ENCODE assay signal across 8 cellular contexts in the genomic region with DNA sequence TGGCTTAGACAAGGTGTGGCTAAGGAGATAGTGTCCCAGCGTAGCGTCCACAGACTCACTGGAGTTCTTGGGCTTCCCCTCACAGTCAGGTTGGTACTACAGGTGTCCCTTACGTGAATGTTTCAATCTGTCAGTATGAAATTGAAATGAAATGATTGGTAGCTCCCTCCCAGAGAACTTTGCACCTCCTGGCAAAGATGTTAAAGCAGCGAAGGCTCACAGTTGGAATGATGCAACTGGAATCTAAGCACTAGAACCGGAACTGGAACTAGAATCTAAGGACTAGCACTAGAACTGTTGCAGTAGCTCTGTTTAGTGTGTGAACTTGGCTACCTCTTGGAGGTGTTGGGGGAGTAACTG. TPM values are rescaled to one million over a fixed set of nuclear protein-coding genes. Genes with fewer than 3 reads are reported as not detected.
DNase-seq lines count a peak whose midpoint lies in the region; ATAC-seq and TF ChIP-seq lines count a peak whose summit lies in the region.

No MANE protein-coding gene starts in this region.

- ATAC-seq in omental fat pad (ENCODE audit: low FRiP score) (no peak), HG02623 (IDR thresholded peaks at IDR 0.05; ENCODE audit: unreplicated experiment) (no peak), HG03342 (IDR thresholded peaks at IDR 0.05; ENCODE audit: unreplicated experiment) (no peak)

- H3K27ac ChIP-seq in endodermal cell (ENCODE audit: low read depth, low read length): no peak overlapping the region
- H3K27ac ChIP-seq in ovary: no peak overlapping the region

- peaks cover 24% of the 10 kb centered on the region for H3K4me1 Mint-ChIP-seq in endodermal cell

- peaks cover 9% of the 10 kb centered on the region for H3K36me3 ChIP-seq in endodermal cell (ENCODE audit: control insufficient read depth, insufficient read depth, low read length)
- H3K36me3 ChIP-seq in ovary: no peaks in the 10 kb centered on the region

- H3K27ac Mint-ChIP-seq in endodermal cell: peak overlapping the region; percentile 7

- H3K9ac ChIP-seq in endodermal cell (ENCODE audit: extremely low read depth, low read length, poor library complexity, severe bottlenecking): peak overlapping the region; percentile 81

- H3K9me3 ChIP-seq in endodermal cell (ENCODE audit: control insufficient read depth, low read length) (no peaks in the 10 kb centered on the region), ovary (no peaks in the 10 kb centered on the region)

- 77 to 80% methylated on average over 5 of the region's 5 CpGs for WGBS in endodermal cell (ENCODE audit: insufficient coverage in 1 of 2, insufficient read length in 1 of 2), 2 experiments
- 38 to 45% (median 39%) methylated on average over 5 of the region's 5 CpGs for WGBS in ovary, 3 donors

- no peak for TF ChIP-seq POLR2A in ovary (IDR thresholded peaks at IDR 0.05)

- H3K4me1 ChIP-seq in endodermal cell (ENCODE audit: control insufficient read depth, insufficient read depth, low read length): peaks cover 4% of the 10 kb centered on the region
- H3K4me1 ChIP-seq in ovary (ENCODE audit: insufficient read depth): peaks cover 8% of the 10 kb centered on the region

- H3K36me3 Mint-ChIP-seq in endodermal cell (ENCODE audit: low read depth): no peaks in the 10 kb centered on the region

- peak overlapping the region; percentile 96 for H3K4me3 Mint-ChIP-seq in endodermal cell

- H3K4me3 ChIP-seq in GM12865 (ENCODE audit: low read depth, low read length): peak overlapping the region; percentile 86
- peak overlapping the region; percentile 98 for H3K4me3 ChIP-seq in endodermal cell (ENCODE audit: low read length)
- peak overlapping the region; percentile 80 for H3K4me3 ChIP-seq in ovary

- TF ChIP-seq EP300 in ovary (IDR thresholded peaks at IDR 0.05): no peak

- H3K27me3 ChIP-seq in endodermal cell (ENCODE audit: control insufficient read depth, insufficient read depth, low read length, poor library complexity, severe bottlenecking): no peaks in the 10 kb centered on the region
- no peaks in the 10 kb centered on the region for H3K27me3 ChIP-seq in ovary

- TF ChIP-seq CTCF in GM12865 (IDR thresholded peaks at IDR 0.05; ENCODE audit: insufficient read depth, low read depth, low read length, missing control alignments) (no peak), endodermal cell (conservative IDR thresholded peaks at IDR 0.05) (no peak), ovary (IDR thresholded peaks at IDR 0.05) (no peak), omental fat pad (IDR thresholded peaks at IDR 0.05) (no peak)

- no peaks in the 10 kb centered on the region for H3K27me3 Mint-ChIP-seq in endodermal cell (ENCODE audit: insufficient read depth)

- intact Hi-C loops in ovary (cut with DNase I): no loop called here
- intact Hi-C loops in head of caudate nucleus (cut with DNase I): loop anchor here (5.0 kb wide), 1 partner anchor 190 kb away; the partner anchor contains the start of genes C9orf43 and POLE3

- no peaks in the 10 kb centered on the region for H3K9me3 Mint-ChIP-seq in endodermal cell

- DNase-seq in GM12865 (ENCODE audit: low read depth) (no peak), NOMO-1 treated with DMSO at 0.1 percent for 48 hours (lab: John Stamatoyannopoulos, UW; ENCODE audit: unreplicated experiment) (peak; percentile 70), endodermal cell (peak; percentile 55), ovary (no peak), head of caudate nucleus (no peak), omental fat pad (ENCODE audit: low spot score) (no peak)

RNA-seq across cellular contexts. Expression of gene SLC31A1, which starts 1.1 kb away (rescaled TPM):
- total RNA-seq in endodermal cell (10 to 100 TPM; 29.1 to 32.4 TPM), ovary (10 to 100 TPM in 5 of 7 donors, 1 to 10 TPM in 2; 6.6 to 18.7 (median 12.5) TPM), omental fat pad (10 to 100 TPM; 11.2 to 26.7 (median 18.6) TPM)
- 20.6 TPM for polyA plus RNA-seq in endodermal cell (2013, experiment 1 of 2)
- polyA plus RNA-seq in endodermal cell (2013, experiment 2 of 2): 22.7 TPM
- polyA plus RNA-seq in ovary: 10 to 100 TPM in 1 of 2 donors, 1 to 10 TPM in 1; 5.3 to 24.1 TPM

RNA-seq across cellular contexts. Expression of gene FKBP15, which starts 1.4 kb away (rescaled TPM):
- 10 to 100 TPM; 17.1 to 19.6 TPM for total RNA-seq in endodermal cell
- 15.6 TPM for polyA plus RNA-seq in endodermal cell (2013, experiment 1 of 2)
- polyA plus RNA-seq in endodermal cell (2013, experiment 2 of 2): 15.2 TPM
- total RNA-seq in ovary: 10 to 100 TPM; 11.9 to 32.9 (median 20.2) TPM
- 10 to 100 TPM; 10.9 to 29.0 TPM for polyA plus RNA-seq in ovary
- total RNA-seq in omental fat pad: 10 to 100 TPM; 20.5 to 42.3 (median 32.0) TPM

RNA-seq across cellular contexts. Expression of gene CDC26, which starts 52.9 kb away (rescaled TPM):
- total RNA-seq in endodermal cell: 10 to 100 TPM; 34.7 to 39.7 TPM
- 32.5 TPM for polyA plus RNA-seq in endodermal cell (2013, experiment 1 of 2)
- polyA plus RNA-seq in endodermal cell (2013, experiment 2 of 2): 33.9 TPM
- 10 to 100 TPM; 24.2 to 40.0 (median 27.5) TPM for total RNA-seq in ovary
- 10 to 100 TPM; 27.7 to 57.3 TPM for polyA plus RNA-seq in ovary
- 10 to 100 TPM; 20.1 to 39.9 (median 25.3) TPM for total RNA-seq in omental fat pad

RNA-seq across cellular contexts. Expression of gene PRPF4, which starts 53.0 kb away (rescaled TPM):
- 10 to 100 TPM; 35.7 to 36.0 TPM for total RNA-seq in endodermal cell
- polyA plus RNA-seq in endodermal cell (2013, experiment 1 of 2): 28.4 TPM
- polyA plus RNA-seq in endodermal cell (2013, experiment 2 of 2): 26.7 TPM
- total RNA-seq in ovary: 10 to 100 TPM; 12.5 to 30.8 (median 22.3) TPM
- 10 to 100 TPM; 13.9 to 28.9 TPM for polyA plus RNA-seq in ovary
- total RNA-seq in omental fat pad: 10 to 100 TPM; 15.4 to 33.9 (median 18.7) TPM

Comparison
In these comparisons a context has a peak if more than half of its experiments do, and no peak if none do; other contexts are left out.
1. DNase-seq: peak in NOMO-1 treated with DMSO at 0.1 percent for 48 hours (single experiment) and endodermal cell (single experiment); none in GM12865 (single experiment), ovary (0 of 5), head of caudate nucleus (0 of 42) and omental fat pad (single experiment).
2. Peak in every context shown above with its lines, with median percentiles within 50 percentile points of each other: H3K4me3 ChIP-seq.